ENCODE assay signal across 23 cellular contexts in the genomic region with DNA sequence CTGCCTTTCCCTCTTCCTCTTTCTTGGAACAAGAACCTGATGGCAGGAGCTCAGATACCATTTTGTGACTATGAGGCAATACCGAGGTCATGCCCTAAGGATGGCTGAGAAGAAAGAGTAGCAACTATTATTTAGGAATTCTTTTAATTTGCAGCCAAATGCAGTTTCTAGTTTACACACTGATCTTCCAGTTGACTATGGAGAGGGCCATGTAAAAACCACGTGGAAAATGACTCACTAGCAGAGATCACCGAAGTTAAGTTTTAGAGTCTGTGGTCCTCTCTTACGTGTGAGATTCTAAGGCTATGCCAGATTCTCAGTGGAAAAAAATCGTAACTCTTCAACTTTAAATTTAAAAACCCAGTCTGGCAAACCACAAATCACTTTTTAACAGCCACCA. TPM values are rescaled to one million over a fixed set of nuclear protein-coding genes. Genes with fewer than 3 reads are reported as not detected.
DNase-seq lines count a peak whose midpoint lies in the region; ATAC-seq and TF ChIP-seq lines count a peak whose summit lies in the region.
"Had no signal": no experiment of that assay in that cellular context is flagged by ENCODE, and none has a peak within 500 bp of the region (broad histone marks: within the 10 kb centered on the region; RNA-seq: fewer than 3 reads in every experiment).

No MANE protein-coding gene starts in this region.

- H3K27me3 Mint-ChIP-seq in activated CD8-positive, alpha-beta T cell treated with anti-CD3 and anti-CD28 coated beads for 36 hours: peaks cover 45% of the 10 kb centered on the region
- peaks cover 38% of the 10 kb centered on the region for H3K27me3 Mint-ChIP-seq in activated CD8-positive, alpha-beta T cell treated with anti-CD3 and anti-CD28 coated beads, Interleukin-2, amount 10 ng/mL, durations not matched to agents 7 days and 5 days (ENCODE audit: low read depth)

- intact Hi-C loops in activated CD8-positive, alpha-beta T cell treated with anti-CD3 and anti-CD28 coated beads for 36 hours (cut with micrococcal nuclease): no loop called here

- ATAC-seq in activated CD8-positive, alpha-beta T cell treated with anti-CD3 and anti-CD28 coated beads for 36 hours: peak; percentile 42
- ATAC-seq in activated CD8-positive, alpha-beta T cell treated with anti-CD3 and anti-CD28 coated beads, Interleukin-2, amount 10 ng/mL, durations not matched to agents 7 days and 5 days: no peak
- ATAC-seq in foreskin keratinocyte: no peak
- ATAC-seq in esophagus mucosa: no peak
- no peak for ATAC-seq in GM21390 (IDR thresholded peaks at IDR 0.05; ENCODE audit: unreplicated experiment)

- POLR2A ChIA-PET in activated CD8-positive, alpha-beta T cell treated with anti-CD3 and anti-CD28 coated beads for 36 hours (lab: Charles Lee): no interaction called here
- POLR2A ChIA-PET in activated CD8-positive, alpha-beta T cell treated with anti-CD3 and anti-CD28 coated beads, Interleukin-2, amount 10 ng/mL, durations not matched to agents 7 days and 5 days (lab: Charles Lee): no interaction called here

- no peak overlapping the region for H3K27ac Mint-ChIP-seq in activated CD8-positive, alpha-beta T cell treated with anti-CD3 and anti-CD28 coated beads for 36 hours
- H3K27ac Mint-ChIP-seq in activated CD8-positive, alpha-beta T cell treated with anti-CD3 and anti-CD28 coated beads, Interleukin-2, amount 10 ng/mL, durations not matched to agents 7 days and 5 days: no peak overlapping the region

- no peak overlapping the region for H3K4me3 Mint-ChIP-seq in activated CD8-positive, alpha-beta T cell treated with anti-CD3 and anti-CD28 coated beads for 36 hours
- no peak overlapping the region for H3K4me3 Mint-ChIP-seq in activated CD8-positive, alpha-beta T cell treated with anti-CD3 and anti-CD28 coated beads, Interleukin-2, amount 10 ng/mL, durations not matched to agents 7 days and 5 days

- H3K27ac ChIP-seq in epithelial cell of prostate (peak overlapping the region; percentile 98), foreskin keratinocyte (no peak overlapping the region)
- H3K27ac ChIP-seq: 22Rv1, C4-2B had no signal

- H3K4me1 ChIP-seq in foreskin keratinocyte: peaks cover 52% of the 10 kb centered on the region

- no peaks in the 10 kb centered on the region for H3K4me1 Mint-ChIP-seq in activated CD8-positive, alpha-beta T cell treated with anti-CD3 and anti-CD28 coated beads for 36 hours (ENCODE audit: low read depth)
- H3K4me1 Mint-ChIP-seq in activated CD8-positive, alpha-beta T cell treated with anti-CD3 and anti-CD28 coated beads, Interleukin-2, amount 10 ng/mL, durations not matched to agents 7 days and 5 days (ENCODE audit: low read depth): no peaks in the 10 kb centered on the region

- no peak for DNase-seq in activated CD8-positive, alpha-beta T cell treated with anti-CD3 and anti-CD28 coated beads for 36 hours
- no peak for DNase-seq in activated CD8-positive, alpha-beta T cell treated with anti-CD3 and anti-CD28 coated beads, Interleukin-2, amount 10 ng/mL, durations not matched to agents 7 days and 5 days
- DNase-seq in RPMI7951 (ENCODE audit: low read depth): peak; percentile 58
- DNase-seq in epithelial cell of prostate (ENCODE audit: low read depth, low spot score): no peak
- peak; percentile 59 for DNase-seq in renal cortical epithelial cell (ENCODE audit: low read depth)
- DNase-seq in foreskin keratinocyte: no peak
- DNase-seq: AML-193, DND-41, GDM1, GOT3, KBM-7, MV-4-11, NCI-H1417, NCI-H187 treated with DMSO at 0.1 percent for 48 hours, NCI-H2227 treated with DMSO at 0.1 percent for 48 hours, NCI-H524, NCI-H82, OCI-M1, SHP77 treated with DMSO at 0.1 percent for 48 hours had no signal

- H3K9me3 Mint-ChIP-seq in activated CD8-positive, alpha-beta T cell treated with anti-CD3 and anti-CD28 coated beads for 36 hours: no peaks in the 10 kb centered on the region
- no peaks in the 10 kb centered on the region for H3K9me3 Mint-ChIP-seq in activated CD8-positive, alpha-beta T cell treated with anti-CD3 and anti-CD28 coated beads, Interleukin-2, amount 10 ng/mL, durations not matched to agents 7 days and 5 days (ENCODE audit: insufficient read depth)

- CTCF ChIA-PET in activated CD8-positive, alpha-beta T cell treated with anti-CD3 and anti-CD28 coated beads for 36 hours (lab: Charles Lee): no interaction called here
- CTCF ChIA-PET in activated CD8-positive, alpha-beta T cell treated with anti-CD3 and anti-CD28 coated beads, Interleukin-2, amount 10 ng/mL, durations not matched to agents 7 days and 5 days (lab: Charles Lee): no interaction called here

- H3K36me3 Mint-ChIP-seq in activated CD8-positive, alpha-beta T cell treated with anti-CD3 and anti-CD28 coated beads for 36 hours (ENCODE audit: low read depth): no peaks in the 10 kb centered on the region
- no peaks in the 10 kb centered on the region for H3K36me3 Mint-ChIP-seq in activated CD8-positive, alpha-beta T cell treated with anti-CD3 and anti-CD28 coated beads, Interleukin-2, amount 10 ng/mL, durations not matched to agents 7 days and 5 days (ENCODE audit: low read depth)

- H3K27me3 ChIP-seq in foreskin keratinocyte: no peaks in the 10 kb centered on the region

- no peak for TF ChIP-seq CTCF in activated CD8-positive, alpha-beta T cell treated with anti-CD3 and anti-CD28 coated beads for 36 hours (IDR thresholded peaks at IDR 0.05)
- no peak for TF ChIP-seq CTCF in foreskin keratinocyte (conservative IDR thresholded peaks at IDR 0.05)

RNA-seq across cellular contexts. Expression of gene BNC1, which starts 7.8 kb away (rescaled TPM):
- total RNA-seq in activated CD8-positive, alpha-beta T cell treated with anti-CD3 and anti-CD28 coated beads for 36 hours: not detected
- not detected for total RNA-seq in activated CD8-positive, alpha-beta T cell treated with anti-CD3 and anti-CD28 coated beads, Interleukin-2, amount 10 ng/mL, durations not matched to agents 7 days and 5 days
- total RNA-seq in RPMI7951 (2014; rRNA removed; shearing (Covaris generic)): 6.6 and 8.8 TPM in 2 replicates
- 18.4 and 26.7 TPM in 2 replicates for total RNA-seq in renal cortical epithelial cell
- total RNA-seq in foreskin keratinocyte: 140 and 167 TPM in 2 replicates
- 44.4 and 45.4 TPM in 2 replicates for polyA plus RNA-seq in foreskin keratinocyte
- total RNA-seq in esophagus mucosa: 39.6 TPM

Comparison
In these comparisons a context has a peak if more than half of its experiments do, and no peak if none do; other contexts are left out.
1. DNase-seq: peak in RPMI7951 (single experiment) and renal cortical epithelial cell (single experiment); none in activated CD8-positive, alpha-beta T cell treated with anti-CD3 and anti-CD28 coated beads for 36 hours (single experiment), activated CD8-positive, alpha-beta T cell treated with anti-CD3 and anti-CD28 coated beads, Interleukin-2, amount 10 ng/mL, durations not matched to agents 7 days and 5 days (single experiment), epithelial cell of prostate (single experiment) and foreskin keratinocyte (0 of 2).